ENCODE assay signal across 1 cellular context in genomic region chr10:26860542-26861325, GRCh38.
A peak's percentile ranks its signal among the peaks of the same experiment; 100 is the strongest.
TF ChIP-seq lines count a peak whose summit lies in the region.

TSS of gene ABI1 (minus strand) at chr10:26860958. CDS start at chr10:26860863, 95 bp downstream.

TF ChIP-seq in K562, 482 proteins besides CTCF, POLR2A, EP300 and RAD21 (continued from another document and continues in another):
- TF ChIP-seq, protein P1, sequence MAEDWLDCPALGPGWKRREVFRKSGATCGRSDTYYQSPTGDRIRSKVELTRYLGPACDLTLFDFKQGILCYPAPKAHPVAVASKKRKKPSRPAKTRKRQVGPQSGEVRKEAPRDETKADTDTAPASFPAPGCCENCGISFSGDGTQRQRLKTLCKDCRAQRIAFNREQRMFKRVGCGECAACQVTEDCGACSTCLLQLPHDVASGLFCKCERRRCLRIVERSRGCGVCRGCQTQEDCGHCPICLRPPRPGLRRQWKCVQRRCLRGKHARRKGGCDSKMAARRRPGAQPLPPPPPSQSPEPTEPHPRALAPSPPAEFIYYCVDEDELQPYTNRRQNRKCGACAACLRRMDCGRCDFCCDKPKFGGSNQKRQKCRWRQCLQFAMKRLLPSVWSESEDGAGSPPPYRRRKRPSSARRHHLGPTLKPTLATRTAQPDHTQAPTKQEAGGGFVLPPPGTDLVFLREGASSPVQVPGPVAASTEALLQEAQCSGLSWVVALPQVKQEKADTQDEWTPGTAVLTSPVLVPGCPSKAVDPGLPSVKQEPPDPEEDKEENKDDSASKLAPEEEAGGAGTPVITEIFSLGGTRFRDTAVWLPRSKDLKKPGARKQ (CRISPR knock-in tag; IDR thresholded peaks at IDR 0.05) = no peak
- TF ChIP-seq, protein P2, sequence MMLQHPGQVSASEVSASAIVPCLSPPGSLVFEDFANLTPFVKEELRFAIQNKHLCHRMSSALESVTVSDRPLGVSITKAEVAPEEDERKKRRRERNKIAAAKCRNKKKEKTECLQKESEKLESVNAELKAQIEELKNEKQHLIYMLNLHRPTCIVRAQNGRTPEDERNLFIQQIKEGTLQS (IDR thresholded peaks at IDR 0.05) = no peak
- TF ChIP-seq, protein P2 (CRISPR knock-in tag; conservative IDR thresholded peaks at IDR 0.05) = no peak
- TF ChIP-seq ESRRA (IDR thresholded peaks at IDR 0.05; ENCODE audit: borderline replicate concordance, low read depth) (no peak), ZNF212 (CRISPR knock-in tag; IDR thresholded peaks at IDR 0.05) (peak; percentile 62; the same call in 1 of the 2 replicates), ZNF395 (CRISPR knock-in tag; IDR thresholded peaks at IDR 0.05) (peak; percentile 72; the same call in 1 of the 2 replicates), ERF (CRISPR knock-in tag; IDR thresholded peaks at IDR 0.05) (no peak), SNRNP70 (optimal IDR thresholded peaks at IDR 0.05; ENCODE audit: low read depth, low read length) (no peak), ZNF511 (CRISPR knock-in tag; IDR thresholded peaks at IDR 0.05) (no peak), HDAC1 (IDR thresholded peaks at IDR 0.05) (peak in 1 of 2 experiments; percentile 64; a peak in 1 of 4 replicates), MYNN (IDR thresholded peaks at IDR 0.05) (no peak), MYNN (CRISPR knock-in tag; IDR thresholded peaks at IDR 0.05) (no peak), NELFE (IDR thresholded peaks at IDR 0.05; ENCODE audit: insufficient read depth, insufficient read length) (no peak), HEY1 (CRISPR knock-in tag; IDR thresholded peaks at IDR 0.05; ENCODE audit: borderline replicate concordance) (no peak), RCOR1 (IDR thresholded peaks at IDR 0.05; ENCODE audit: borderline replicate concordance in 1 of 2, low read depth in 2 of 2, low read length in 2 of 2) (peak in 1 of 2 experiments; percentile 49; a peak in 1 of 4 replicates), CEBPB (tag; IDR thresholded peaks at IDR 0.05) (no peak), TOE1 (IDR thresholded peaks at IDR 0.05; ENCODE audit: borderline replicate concordance) (0 out of 2 replicates have a peak, but pooled peaks have one; percentile 24), TOE1 (CRISPR knock-in tag; IDR thresholded peaks at IDR 0.05; ENCODE audit: borderline replicate concordance, low read depth) (no peak), ZNF174 (CRISPR knock-in tag; IDR thresholded peaks at IDR 0.05) (no peak), THRA (IDR thresholded peaks at IDR 0.05) (no peak), ZNF121 (CRISPR knock-in tag; conservative IDR thresholded peaks at IDR 0.05) (no peak), IRF1 (CRISPR knock-in tag; IDR thresholded peaks at IDR 0.05; ENCODE audit: borderline replicate concordance) (no peak), MBD2 (IDR thresholded peaks at IDR 0.05; ENCODE audit: borderline replicate concordance, low read depth) (peak; percentile 22), TFAM (CRISPR knock-in tag; conservative IDR thresholded peaks at IDR 0.05) (no peak), BRF2 (IDR thresholded peaks at IDR 0.05; ENCODE audit: borderline replicate concordance, insufficient read depth, insufficient read length) (no peak), SMAD3 (CRISPR knock-in tag; conservative IDR thresholded peaks at IDR 0.05) (no peak), SNIP1 (IDR thresholded peaks at IDR 0.05; ENCODE audit: low read depth) (no peak), MCM7 (IDR thresholded peaks at IDR 0.05) (no peak), MEIS2 (IDR thresholded peaks at IDR 0.05; ENCODE audit: partially characterized antibody) (no peak), ARID2 (IDR thresholded peaks at IDR 0.05) (no peak), ZNF217 (CRISPR knock-in tag; IDR thresholded peaks at IDR 0.05) (no peak), THRAP3 (IDR thresholded peaks at IDR 0.05; ENCODE audit: borderline replicate concordance) (no peak), KLF10 (CRISPR knock-in tag; IDR thresholded peaks at IDR 0.05) (no peak), ZBTB11 (CRISPR knock-in tag; IDR thresholded peaks at IDR 0.05) (peak in 1 of 3 experiments; percentile 54; a peak in 1 of 6 replicates), PML (IDR thresholded peaks at IDR 0.05; ENCODE audit: low read length) (peak; percentile 71)
- TF ChIP-seq, protein P3, sequence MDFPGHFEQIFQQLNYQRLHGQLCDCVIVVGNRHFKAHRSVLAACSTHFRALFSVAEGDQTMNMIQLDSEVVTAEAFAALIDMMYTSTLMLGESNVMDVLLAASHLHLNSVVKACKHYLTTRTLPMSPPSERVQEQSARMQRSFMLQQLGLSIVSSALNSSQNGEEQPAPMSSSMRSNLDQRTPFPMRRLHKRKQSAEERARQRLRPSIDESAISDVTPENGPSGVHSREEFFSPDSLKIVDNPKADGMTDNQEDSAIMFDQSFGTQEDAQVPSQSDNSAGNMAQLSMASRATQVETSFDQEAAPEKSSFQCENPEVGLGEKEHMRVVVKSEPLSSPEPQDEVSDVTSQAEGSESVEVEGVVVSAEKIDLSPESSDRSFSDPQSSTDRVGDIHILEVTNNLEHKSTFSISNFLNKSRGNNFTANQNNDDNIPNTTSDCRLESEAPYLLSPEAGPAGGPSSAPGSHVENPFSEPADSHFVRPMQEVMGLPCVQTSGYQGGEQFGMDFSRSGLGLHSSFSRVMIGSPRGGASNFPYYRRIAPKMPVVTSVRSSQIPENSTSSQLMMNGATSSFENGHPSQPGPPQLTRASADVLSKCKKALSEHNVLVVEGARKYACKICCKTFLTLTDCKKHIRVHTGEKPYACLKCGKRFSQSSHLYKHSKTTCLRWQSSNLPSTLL (IDR thresholded peaks at IDR 0.05) = no peak
- TF ChIP-seq, protein P4, sequence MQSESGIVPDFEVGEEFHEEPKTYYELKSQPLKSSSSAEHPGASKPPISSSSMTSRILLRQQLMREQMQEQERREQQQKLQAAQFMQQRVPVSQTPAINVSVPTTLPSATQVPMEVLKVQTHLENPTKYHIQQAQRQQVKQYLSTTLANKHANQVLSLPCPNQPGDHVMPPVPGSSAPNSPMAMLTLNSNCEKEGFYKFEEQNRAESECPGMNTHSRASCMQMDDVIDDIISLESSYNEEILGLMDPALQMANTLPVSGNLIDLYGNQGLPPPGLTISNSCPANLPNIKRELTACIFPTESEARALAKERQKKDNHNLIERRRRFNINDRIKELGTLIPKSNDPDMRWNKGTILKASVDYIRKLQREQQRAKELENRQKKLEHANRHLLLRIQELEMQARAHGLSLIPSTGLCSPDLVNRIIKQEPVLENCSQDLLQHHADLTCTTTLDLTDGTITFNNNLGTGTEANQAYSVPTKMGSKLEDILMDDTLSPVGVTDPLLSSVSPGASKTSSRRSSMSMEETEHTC (IDR thresholded peaks at IDR 0.05) = no peak
- TF ChIP-seq, protein P5, sequence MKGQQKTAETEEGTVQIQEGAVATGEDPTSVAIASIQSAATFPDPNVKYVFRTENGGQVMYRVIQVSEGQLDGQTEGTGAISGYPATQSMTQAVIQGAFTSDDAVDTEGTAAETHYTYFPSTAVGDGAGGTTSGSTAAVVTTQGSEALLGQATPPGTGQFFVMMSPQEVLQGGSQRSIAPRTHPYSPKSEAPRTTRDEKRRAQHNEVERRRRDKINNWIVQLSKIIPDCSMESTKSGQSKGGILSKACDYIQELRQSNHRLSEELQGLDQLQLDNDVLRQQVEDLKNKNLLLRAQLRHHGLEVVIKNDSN (CRISPR knock-in tag; IDR thresholded peaks at IDR 0.05) = no peak
- TF ChIP-seq, protein P6, sequence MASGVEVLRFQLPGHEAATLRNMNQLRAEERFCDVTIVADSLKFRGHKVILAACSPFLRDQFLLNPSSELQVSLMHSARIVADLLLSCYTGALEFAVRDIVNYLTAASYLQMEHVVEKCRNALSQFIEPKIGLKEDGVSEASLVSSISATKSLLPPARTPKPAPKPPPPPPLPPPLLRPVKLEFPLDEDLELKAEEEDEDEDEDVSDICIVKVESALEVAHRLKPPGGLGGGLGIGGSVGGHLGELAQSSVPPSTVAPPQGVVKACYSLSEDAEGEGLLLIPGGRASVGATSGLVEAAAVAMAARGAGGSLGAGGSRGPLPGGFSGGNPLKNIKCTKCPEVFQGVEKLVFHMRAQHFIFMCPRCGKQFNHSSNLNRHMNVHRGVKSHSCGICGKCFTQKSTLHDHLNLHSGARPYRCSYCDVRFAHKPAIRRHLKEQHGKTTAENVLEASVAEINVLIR (CRISPR knock-in tag; IDR thresholded peaks at IDR 0.05) = no peak
- TF ChIP-seq, protein P7, sequence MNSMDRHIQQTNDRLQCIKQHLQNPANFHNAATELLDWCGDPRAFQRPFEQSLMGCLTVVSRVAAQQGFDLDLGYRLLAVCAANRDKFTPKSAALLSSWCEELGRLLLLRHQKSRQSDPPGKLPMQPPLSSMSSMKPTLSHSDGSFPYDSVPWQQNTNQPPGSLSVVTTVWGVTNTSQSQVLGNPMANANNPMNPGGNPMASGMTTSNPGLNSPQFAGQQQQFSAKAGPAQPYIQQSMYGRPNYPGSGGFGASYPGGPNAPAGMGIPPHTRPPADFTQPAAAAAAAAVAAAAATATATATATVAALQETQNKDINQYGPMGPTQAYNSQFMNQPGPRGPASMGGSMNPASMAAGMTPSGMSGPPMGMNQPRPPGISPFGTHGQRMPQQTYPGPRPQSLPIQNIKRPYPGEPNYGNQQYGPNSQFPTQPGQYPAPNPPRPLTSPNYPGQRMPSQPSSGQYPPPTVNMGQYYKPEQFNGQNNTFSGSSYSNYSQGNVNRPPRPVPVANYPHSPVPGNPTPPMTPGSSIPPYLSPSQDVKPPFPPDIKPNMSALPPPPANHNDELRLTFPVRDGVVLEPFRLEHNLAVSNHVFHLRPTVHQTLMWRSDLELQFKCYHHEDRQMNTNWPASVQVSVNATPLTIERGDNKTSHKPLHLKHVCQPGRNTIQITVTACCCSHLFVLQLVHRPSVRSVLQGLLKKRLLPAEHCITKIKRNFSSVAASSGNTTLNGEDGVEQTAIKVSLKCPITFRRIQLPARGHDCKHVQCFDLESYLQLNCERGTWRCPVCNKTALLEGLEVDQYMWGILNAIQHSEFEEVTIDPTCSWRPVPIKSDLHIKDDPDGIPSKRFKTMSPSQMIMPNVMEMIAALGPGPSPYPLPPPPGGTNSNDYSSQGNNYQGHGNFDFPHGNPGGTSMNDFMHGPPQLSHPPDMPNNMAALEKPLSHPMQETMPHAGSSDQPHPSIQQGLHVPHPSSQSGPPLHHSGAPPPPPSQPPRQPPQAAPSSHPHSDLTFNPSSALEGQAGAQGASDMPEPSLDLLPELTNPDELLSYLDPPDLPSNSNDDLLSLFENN (IDR thresholded peaks at IDR 0.05; ENCODE audit: low read depth in 2 of 2, low read length in 2 of 2) = peak in 1 of 2 experiments; percentile 57; a peak in 1 of 4 replicates
